Comparison of ENCODE assay signal across 8 cellular contexts in genomic region chr1:19312782-19313635, GRCh38. TPM values are rescaled to one million over a fixed set of nuclear protein-coding genes. Genes with fewer than 3 reads are reported as not detected.
A peak's percentile ranks its signal among the peaks of the same experiment; 100 is the strongest.
DNase-seq lines count a peak whose midpoint lies in the region; ATAC-seq lines count a peak whose summit lies in the region.

No MANE protein-coding gene starts in this region.

- H3K36me3 ChIP-seq in iPS-18a (ENCODE audit: control insufficient read depth, low read depth, low read length) = peaks cover 12% of the 10 kb centered on the region

- H3K9ac ChIP-seq in iPS-18a (ENCODE audit: low read length) = peak overlapping the region; percentile 62

- no peaks in the 10 kb centered on the region for H3K9me3 Mint-ChIP-seq in activated T-helper 2 cell treated with anti-CD3 and anti-CD28 coated beads, Interferon-gamma antibody, Interleukin-2, Interleukin-4, amounts not matched to agents 10 μg/mL and 5 μg/mL and 100 μg/mL, durations not matched to agents 14 hours and 24 hours and 36 hours
- H3K9me3 Mint-ChIP-seq in stimulated activated memory B cell treated with anti-CD40 and anti-IgM and Interleukin-4, amounts not matched to agents 10 μg/mL and 1 μg/mL and 100 μg/mL, for 72 hours = no peaks in the 10 kb centered on the region

- ATAC-seq in HG02970 (IDR thresholded peaks at IDR 0.05; ENCODE audit: low FRiP score, unreplicated experiment) (peak; percentile 14), HG03469 (IDR thresholded peaks at IDR 0.05; ENCODE audit: unreplicated experiment) (no peak)
- ATAC-seq in stimulated activated memory B cell treated with anti-CD40 and anti-IgM and Interleukin-4, amounts not matched to agents 10 μg/mL and 1 μg/mL and 100 μg/mL, for 72 hours = peak; percentile 59

- peaks cover 31% of the 10 kb centered on the region for H3K4me1 Mint-ChIP-seq in activated T-helper 2 cell treated with anti-CD3 and anti-CD28 coated beads, Interferon-gamma antibody, Interleukin-2, Interleukin-4, amounts not matched to agents 10 μg/mL and 5 μg/mL and 100 μg/mL, durations not matched to agents 14 hours and 24 hours and 36 hours (ENCODE audit: low read depth)
- H3K4me1 Mint-ChIP-seq in stimulated activated memory B cell treated with anti-CD40 and anti-IgM and Interleukin-4, amounts not matched to agents 10 μg/mL and 1 μg/mL and 100 μg/mL, for 72 hours = peaks cover 66% of the 10 kb centered on the region

- H3K27ac ChIP-seq in iPS-18a (ENCODE audit: low read length) = no peak overlapping the region

- DNase-seq in NCI-H1092 (lab: John Stamatoyannopoulos, UW) (peak; percentile 15), NCI-H1092 treated with DMSO at 0.1 percent for 48 hours (lab: John Stamatoyannopoulos, UW) (no peak), DMS79 treated with DMSO at 0.1 percent for 48 hours (lab: John Stamatoyannopoulos, UW) (no peak)
- no peak for DNase-seq in activated T-helper 2 cell treated with anti-CD3 and anti-CD28 coated beads, Interferon-gamma antibody, Interleukin-2, Interleukin-4, amounts not matched to agents 10 μg/mL and 5 μg/mL and 100 μg/mL, durations not matched to agents 14 hours and 24 hours and 36 hours (ENCODE audit: low spot score)

- H3K4me3 ChIP-seq in iPS-18a (ENCODE audit: low read length) = peak overlapping the region; percentile 84

- H3K4me1 ChIP-seq in iPS-18a (ENCODE audit: control insufficient read depth, low read depth, low read length) = peaks cover 3% of the 10 kb centered on the region

- peak overlapping the region; percentile 85 for H3K4me3 Mint-ChIP-seq in activated T-helper 2 cell treated with anti-CD3 and anti-CD28 coated beads, Interferon-gamma antibody, Interleukin-2, Interleukin-4, amounts not matched to agents 10 μg/mL and 5 μg/mL and 100 μg/mL, durations not matched to agents 14 hours and 24 hours and 36 hours (ENCODE audit: low read depth)
- H3K4me3 Mint-ChIP-seq in stimulated activated memory B cell treated with anti-CD40 and anti-IgM and Interleukin-4, amounts not matched to agents 10 μg/mL and 1 μg/mL and 100 μg/mL, for 72 hours = peak overlapping the region; percentile 64

- peaks cover 13% of the 10 kb centered on the region for H3K36me3 Mint-ChIP-seq in activated T-helper 2 cell treated with anti-CD3 and anti-CD28 coated beads, Interferon-gamma antibody, Interleukin-2, Interleukin-4, amounts not matched to agents 10 μg/mL and 5 μg/mL and 100 μg/mL, durations not matched to agents 14 hours and 24 hours and 36 hours (ENCODE audit: low read depth)
- H3K36me3 Mint-ChIP-seq in stimulated activated memory B cell treated with anti-CD40 and anti-IgM and Interleukin-4, amounts not matched to agents 10 μg/mL and 1 μg/mL and 100 μg/mL, for 72 hours = peaks cover 7% of the 10 kb centered on the region

- intact Hi-C loops in activated T-helper 2 cell treated with anti-CD3 and anti-CD28 coated beads, Interferon-gamma antibody, Interleukin-2, Interleukin-4, amounts not matched to agents 10 μg/mL and 5 μg/mL and 100 μg/mL, durations not matched to agents 14 hours and 24 hours and 36 hours (cut with micrococcal nuclease) = loop anchor here (1.0 kb wide), 1 partner anchor 62 kb away; the partner anchor contains the start of genes EMC1 and MRTO4

- no peaks in the 10 kb centered on the region for H3K27me3 Mint-ChIP-seq in activated T-helper 2 cell treated with anti-CD3 and anti-CD28 coated beads, Interferon-gamma antibody, Interleukin-2, Interleukin-4, amounts not matched to agents 10 μg/mL and 5 μg/mL and 100 μg/mL, durations not matched to agents 14 hours and 24 hours and 36 hours (ENCODE audit: low read depth)
- no peaks in the 10 kb centered on the region for H3K27me3 Mint-ChIP-seq in stimulated activated memory B cell treated with anti-CD40 and anti-IgM and Interleukin-4, amounts not matched to agents 10 μg/mL and 1 μg/mL and 100 μg/mL, for 72 hours

- H3K9me3 ChIP-seq in iPS-18a (ENCODE audit: control insufficient read depth, low read depth, low read length) = no peaks in the 10 kb centered on the region

- H3K27me3 ChIP-seq in iPS-18a (ENCODE audit: control insufficient read depth, insufficient read depth, low read length) = peaks cover 11% of the 10 kb centered on the region

- peak overlapping the region; percentile 12 for H3K27ac Mint-ChIP-seq in activated T-helper 2 cell treated with anti-CD3 and anti-CD28 coated beads, Interferon-gamma antibody, Interleukin-2, Interleukin-4, amounts not matched to agents 10 μg/mL and 5 μg/mL and 100 μg/mL, durations not matched to agents 14 hours and 24 hours and 36 hours
- H3K27ac Mint-ChIP-seq in stimulated activated memory B cell treated with anti-CD40 and anti-IgM and Interleukin-4, amounts not matched to agents 10 μg/mL and 1 μg/mL and 100 μg/mL, for 72 hours = peak overlapping the region; percentile 24

RNA-seq across cellular contexts. Expression of gene SLC66A1, which starts 0.9 kb away (rescaled TPM):
- total RNA-seq in activated T-helper 2 cell treated with anti-CD3 and anti-CD28 coated beads, Interferon-gamma antibody, Interleukin-2, Interleukin-4, amounts not matched to agents 10 μg/mL and 5 μg/mL and 100 μg/mL, durations not matched to agents 14 hours and 24 hours and 36 hours = 10.6 and 12.1 TPM in 2 replicates

RNA-seq across cellular contexts. Expression of gene AKR7A2, which starts 1.1 kb away (rescaled TPM):
- total RNA-seq in activated T-helper 2 cell treated with anti-CD3 and anti-CD28 coated beads, Interferon-gamma antibody, Interleukin-2, Interleukin-4, amounts not matched to agents 10 μg/mL and 5 μg/mL and 100 μg/mL, durations not matched to agents 14 hours and 24 hours and 36 hours = 34.3 and 38.8 TPM in 2 replicates

RNA-seq across cellular contexts. Expression of gene AKR7A3, which starts 24.4 kb away (rescaled TPM):
- 1.4 and 2.1 TPM in 2 replicates for total RNA-seq in activated T-helper 2 cell treated with anti-CD3 and anti-CD28 coated beads, Interferon-gamma antibody, Interleukin-2, Interleukin-4, amounts not matched to agents 10 μg/mL and 5 μg/mL and 100 μg/mL, durations not matched to agents 14 hours and 24 hours and 36 hours
